Comparison of ENCODE assay signal across 14 cellular contexts in genomic region chr5:123156577-123157296, GRCh38.
DNase-seq lines count a peak whose midpoint lies in the region; ATAC-seq, FAIRE-seq and TF ChIP-seq lines count a peak whose summit lies in the region.
"Had no signal": no experiment of that assay in that cellular context is flagged by ENCODE, and none has a peak within 500 bp of the region (broad histone marks: within the 10 kb centered on the region; RNA-seq: fewer than 3 reads in every experiment).

No MANE protein-coding gene starts in this region.

- no peak overlapping the region for H3K23ac ChIP-seq in neuronal stem cell (ENCODE audit: low read depth, low read length, poor library complexity)

- peak; percentile 99 for FAIRE-seq in endometrium (lab: Jason Lieb, UNC)
- FAIRE-seq: endothelial cell of umbilical vein, GM12878 had no signal

- WGBS in neuronal stem cell (ENCODE audit: extremely low coverage in 2 of 2, insufficient read length in 2 of 2, insufficient replicate concordance in 1 of 2), 2 donors: no CpG with 5 or more reads among the region's 7 CpGs

- H2BK5ac ChIP-seq in neuronal stem cell (ENCODE audit: low read length): no peak overlapping the region

- TF ChIP-seq CTCF in AG10803 (conservative IDR thresholded peaks at IDR 0.05; ENCODE audit: low read length): no peak
- TF ChIP-seq CTCF in Loucy (conservative IDR thresholded peaks at IDR 0.05; ENCODE audit: low read length): no peak
- no peak for TF ChIP-seq CTCF in osteoblast (IDR thresholded peaks at IDR 0.05; ENCODE audit: extremely low read depth, low read depth, low read length)

- H3K14ac ChIP-seq in neuronal stem cell (ENCODE audit: low read length): no peak overlapping the region

- peaks cover 3% of the 10 kb centered on the region; the same call in 1 of the 2 replicates for H3F3A ChIP-seq in Loucy (ENCODE audit: low read depth)

- H3K9ac ChIP-seq in Loucy (ENCODE audit: low read depth, low read length, poor library complexity, severe bottlenecking): peak overlapping the region; percentile 46
- H3K9ac ChIP-seq in neuronal stem cell (ENCODE audit: low read depth, low read length, poor library complexity): no peak overlapping the region

- peak overlapping the region; percentile 67 for H2AFZ ChIP-seq in Loucy (ENCODE audit: low read length)
- no peak overlapping the region for H2AFZ ChIP-seq in osteoblast (ENCODE audit: low read length)
- H2AFZ ChIP-seq in neuronal stem cell (ENCODE audit: low read length): no peak overlapping the region

- no peaks in the 10 kb centered on the region for H3K36me3 Mint-ChIP-seq in activated naive CD4-positive, alpha-beta T cell treated with anti-CD3 and anti-CD28 coated beads, Interleukin-2, amount 50 U/mL, for 72 hours
- H3K36me3 Mint-ChIP-seq: activated naive CD8-positive, alpha-beta T cell treated with anti-CD3 and anti-CD28 coated beads, Interleukin-2, amount 10 ng/mL, durations not matched to agents 7 days and 5 days; CD4-positive, alpha-beta memory T cell had no signal

- no peaks in the 10 kb centered on the region for H3K27me3 ChIP-seq in Loucy (ENCODE audit: insufficient read depth, low read length, poor library complexity, severe bottlenecking)
- H3K27me3 ChIP-seq in osteoblast (ENCODE audit: insufficient read depth, low read length): peaks cover 16% of the 10 kb centered on the region
- H3K27me3 ChIP-seq in neuronal stem cell (ENCODE audit: control insufficient read depth in 3 of 3, insufficient read depth in 3 of 3, low read depth in 1 of 3, low read length in 3 of 3): peaks cover 0 to 7% (median 2%) of the 10 kb centered on the region in 3 experiments

- no peak overlapping the region for H2BK15ac ChIP-seq in neuronal stem cell (ENCODE audit: low read length)

- ATAC-seq in HG02870 (IDR thresholded peaks at IDR 0.05; ENCODE audit: unreplicated experiment): no peak
- ATAC-seq in activated naive CD4-positive, alpha-beta T cell treated with anti-CD3 and anti-CD28 coated beads, Interleukin-2, amount 50 U/mL, for 72 hours: no peak
- ATAC-seq: GM12878 had no signal

- H2BK120ac ChIP-seq in neuronal stem cell (ENCODE audit: low read depth, low read length): no peak overlapping the region

- H2BK12ac ChIP-seq in neuronal stem cell (ENCODE audit: low read length): no peak overlapping the region

- no peaks in the 10 kb centered on the region for H3K36me3 ChIP-seq in Loucy (ENCODE audit: insufficient read depth, low read length)
- no peaks in the 10 kb centered on the region for H3K36me3 ChIP-seq in osteoblast (ENCODE audit: insufficient read depth, low read length)
- no peaks in the 10 kb centered on the region for H3K36me3 ChIP-seq in neuronal stem cell (replicated peaks in 1 of 2; ENCODE audit: control insufficient read depth in 2 of 2, insufficient read depth in 2 of 2, low read length in 2 of 2)

- H4K91ac ChIP-seq in neuronal stem cell (ENCODE audit: low read depth, low read length, poor library complexity): no peak overlapping the region

- no peaks in the 10 kb centered on the region for H3K79me1 ChIP-seq in neuronal stem cell (ENCODE audit: low read depth, low read length)

- no peak overlapping the region for H4K8ac ChIP-seq in neuronal stem cell (ENCODE audit: low read depth, low read length)

- H3K9me3 ChIP-seq in Loucy (ENCODE audit: insufficient read depth, low read depth, low read length) (no peaks in the 10 kb centered on the region), osteoblast (ENCODE audit: low read depth, low read length) (no peaks in the 10 kb centered on the region), neuronal stem cell (replicated peaks in 1 of 2; ENCODE audit: control insufficient read depth in 2 of 2, insufficient read depth in 1 of 2, low read depth in 1 of 2, low read length in 2 of 2) (no peaks in the 10 kb centered on the region)

- H3K4me1 ChIP-seq in Loucy (ENCODE audit: insufficient read depth, low read length, poor library complexity, severe bottlenecking) (peaks cover 22% of the 10 kb centered on the region), osteoblast (ENCODE audit: insufficient read depth, low read length) (peaks cover 21% of the 10 kb centered on the region), neuronal stem cell (ENCODE audit: control insufficient read depth in 2 of 2, insufficient read depth in 1 of 2, low read depth in 1 of 2, low read length in 2 of 2) (no peaks in the 10 kb centered on the region)

- H3K79me2 ChIP-seq in Loucy (ENCODE audit: insufficient read depth, low read length) (no peaks in the 10 kb centered on the region), osteoblast (ENCODE audit: insufficient read depth, low read length) (no peaks in the 10 kb centered on the region)

- H3K4ac ChIP-seq in neuronal stem cell (ENCODE audit: low read length): no peak overlapping the region

- H3K9me2 ChIP-seq in Loucy (replicated peaks; ENCODE audit: low read depth, low read length): no peaks in the 10 kb centered on the region

- peak; percentile 68 for DNase-seq in AG10803 (ENCODE audit: low read depth)
- peak; percentile 81 for DNase-seq in osteoblast (ENCODE audit: insufficient read length, low spot score, missing footprints)
- DNase-seq in NOMO-1 (lab: John Stamatoyannopoulos, UW; ENCODE audit: unreplicated experiment in 2 of 2): no peak
- no peak for DNase-seq in neuronal stem cell (ENCODE audit: low spot score)
- no peak for DNase-seq in activated naive CD4-positive, alpha-beta T cell treated with anti-CD3 and anti-CD28 coated beads, Interleukin-2, amount 50 U/mL, for 72 hours (ENCODE audit: low spot score in 2 of 2)
- DNase-seq: activated CD4-positive, alpha-beta T cell treated with anti-CD3 and anti-CD28 coated beads, Interleukin-2, amount 50 U/mL, for 48 hours; activated naive CD8-positive, alpha-beta T cell treated with anti-CD3 and anti-CD28 coated beads, Interleukin-2, amount 10 ng/mL, durations not matched to agents 7 days and 5 days; CD4-positive, alpha-beta memory T cell; kidney glomerular epithelial cell had no signal

- H4K20me1 ChIP-seq in Loucy (ENCODE audit: insufficient read depth, low read length, poor library complexity, severe bottlenecking) (no peaks in the 10 kb centered on the region), osteoblast (ENCODE audit: insufficient read depth, low read length) (no peaks in the 10 kb centered on the region)

- H3K4me3 ChIP-seq in AG10803 (ENCODE audit: low read length) (no peak overlapping the region), Loucy (ENCODE audit: low read length, poor library complexity, severe bottlenecking) (peak overlapping the region; percentile 63), osteoblast (ENCODE audit: insufficient read depth, low read length) (no peak overlapping the region), neuronal stem cell (ENCODE audit: low read length in 2 of 2) (no peak overlapping the region)
- H3K4me3 ChIP-seq: GM12878 had no signal

- H2AK5ac ChIP-seq in neuronal stem cell (ENCODE audit: low read depth, low read length): no peak overlapping the region

- no peak overlapping the region for H3K27ac Mint-ChIP-seq in activated naive CD4-positive, alpha-beta T cell treated with anti-CD3 and anti-CD28 coated beads, Interleukin-2, amount 50 U/mL, for 72 hours
- H3K27ac Mint-ChIP-seq: activated naive CD8-positive, alpha-beta T cell treated with anti-CD3 and anti-CD28 coated beads, Interleukin-2, amount 10 ng/mL, durations not matched to agents 7 days and 5 days; CD4-positive, alpha-beta memory T cell had no signal

- H3K9me3 Mint-ChIP-seq in activated naive CD4-positive, alpha-beta T cell treated with anti-CD3 and anti-CD28 coated beads, Interleukin-2, amount 50 U/mL, for 72 hours: no peaks in the 10 kb centered on the region
- H3K9me3 Mint-ChIP-seq: activated naive CD8-positive, alpha-beta T cell treated with anti-CD3 and anti-CD28 coated beads, Interleukin-2, amount 10 ng/mL, durations not matched to agents 7 days and 5 days; CD4-positive, alpha-beta memory T cell had no signal

- no peak overlapping the region for H3K18ac ChIP-seq in neuronal stem cell (ENCODE audit: low read length)

- H3K27ac ChIP-seq in osteoblast (ENCODE audit: low read depth, low read length): no peak overlapping the region
- H3K27ac ChIP-seq in neuronal stem cell (replicated peaks; ENCODE audit: low read length): no peak overlapping the region

- H3K4me2 ChIP-seq in Loucy (ENCODE audit: low read depth, low read length, poor library complexity, severe bottlenecking): peak overlapping the region; percentile 80
- H3K4me2 ChIP-seq in osteoblast (ENCODE audit: insufficient read depth, low read length): peak overlapping the region; percentile 67
- no peak overlapping the region for H3K4me2 ChIP-seq in neuronal stem cell (ENCODE audit: insufficient read depth, low read length, poor library complexity, severe bottlenecking)

Comparison
In these comparisons a context has a peak if more than half of its experiments do, and no peak if none do; other contexts are left out.
1. DNase-seq: peak in AG10803 (single experiment) and osteoblast (single experiment); none in NOMO-1 (0 of 2), neuronal stem cell (single experiment) and activated naive CD4-positive, alpha-beta T cell treated with anti-CD3 and anti-CD28 coated beads, Interleukin-2, amount 50 U/mL, for 72 hours (0 of 2).